8 cellular contexts compared by ENCODE assay signal in genomic region chr2:161238264-161238558, GRCh38.
DNase-seq lines count a peak whose midpoint lies in the region; ATAC-seq and TF ChIP-seq lines count a peak whose summit lies in the region.

No MANE protein-coding gene starts in this region.

- H3K4me1 Mint-ChIP-seq in GM23338: peaks cover 12% of the 10 kb centered on the region
- peaks cover 38% of the 10 kb centered on the region for H3K4me1 Mint-ChIP-seq in activated CD8-positive, alpha-beta T cell treated with anti-CD3 and anti-CD28 coated beads for 36 hours (ENCODE audit: low read depth)

- H3F3A ChIP-seq in GM23338 (replicated peaks; ENCODE audit: low read depth): 0 out of 2 replicates have a peak, but pooled peaks cover under 1% of the 10 kb centered on the region

- peaks cover 59% of the 10 kb centered on the region for H3K27me3 Mint-ChIP-seq in GM23338 (ENCODE audit: insufficient read depth, low read depth, poor library complexity)
- H3K27me3 Mint-ChIP-seq in activated CD8-positive, alpha-beta T cell treated with anti-CD3 and anti-CD28 coated beads for 36 hours: no peaks in the 10 kb centered on the region

- TF ChIP-seq CTCF in GM23338 (conservative IDR thresholded peaks at IDR 0.05; ENCODE audit: low read depth in 2 of 2) (no peak), hepatocyte (IDR thresholded peaks at IDR 0.05; ENCODE audit: poor library complexity) (no peak)
- no peak for TF ChIP-seq CTCF in activated CD8-positive, alpha-beta T cell treated with anti-CD3 and anti-CD28 coated beads for 36 hours (IDR thresholded peaks at IDR 0.05)

- H3K4me3 ChIP-seq in GM23338 (peak overlapping the region; percentile 65), hepatocyte (peak overlapping the region; percentile 69), skeletal muscle tissue (ENCODE audit: low read length in 3 of 3) (peak overlapping the region; percentile 82 to 84 (median 83))

- H3K36me3 Mint-ChIP-seq in GM23338 (ENCODE audit: low read depth): no peaks in the 10 kb centered on the region
- peaks cover 14% of the 10 kb centered on the region for H3K36me3 Mint-ChIP-seq in activated CD8-positive, alpha-beta T cell treated with anti-CD3 and anti-CD28 coated beads for 36 hours (ENCODE audit: low read depth)

- H3K79me2 ChIP-seq in GM23338 (replicated peaks; ENCODE audit: insufficient read depth) (no peaks in the 10 kb centered on the region), hepatocyte (no peaks in the 10 kb centered on the region)

- DNase-seq in GM23338 (ENCODE audit: low spot score): no peak
- no peak for DNase-seq in activated CD8-positive, alpha-beta T cell treated with anti-CD3 and anti-CD28 coated beads for 36 hours
- no peak for DNase-seq in hepatocyte (ENCODE audit: low spot score)
- DNase-seq in COLO829 (ENCODE audit: low spot score): no peak
- DNase-seq in activated effector memory CD4-positive, alpha-beta T cell treated with anti-CD3 and anti-CD28 coated beads, Interleukin-2, amount 50 U/mL, for 16 hours: no peak
- no peak for DNase-seq in stimulated activated naive CD4-positive, alpha-beta T cell treated with Interleukin-2 at 50 U/mL for 16 hours (lab: John Stamatoyannopoulos, UW)

- H3K4me1 ChIP-seq in GM23338 (ENCODE audit: insufficient read depth) (peaks cover 7% of the 10 kb centered on the region; the same call in 1 of the 2 replicates), hepatocyte (ENCODE audit: insufficient read depth) (no peaks in the 10 kb centered on the region), skeletal muscle tissue (ENCODE audit: control insufficient read depth in 3 of 3, insufficient read depth in 3 of 3, low read length in 3 of 3) (peaks cover 6 to 13% (median 9%) of the 10 kb centered on the region in 3 donors)

- CTCF ChIA-PET in activated CD8-positive, alpha-beta T cell treated with anti-CD3 and anti-CD28 coated beads for 36 hours (lab: Charles Lee): interaction anchor here (1.5 kb wide), 2 partner anchors 15 to 54 kb away, joined by 4 to 8 read pairs; no protein-coding TSS in a partner anchor

- POLR2A ChIA-PET in activated CD8-positive, alpha-beta T cell treated with anti-CD3 and anti-CD28 coated beads for 36 hours (lab: Charles Lee): interaction anchor here (1.2 kb wide), 1 partner anchor 11 kb away, joined by 4 read pairs; no protein-coding TSS in a partner anchor

- H3K27ac ChIP-seq in GM23338 (ENCODE audit: low read depth) (no peak overlapping the region), hepatocyte (no peak overlapping the region), skeletal muscle tissue (ENCODE audit: low read depth, low read length) (no peak overlapping the region)

- intact Hi-C loops in activated CD8-positive, alpha-beta T cell treated with anti-CD3 and anti-CD28 coated beads for 36 hours (cut with micrococcal nuclease): loop anchor here (5.0 kb wide), 1 partner anchor 34 kb away; no protein-coding TSS in a partner anchor

- no peak for ATAC-seq in GM23338
- no peak for ATAC-seq in activated CD8-positive, alpha-beta T cell treated with anti-CD3 and anti-CD28 coated beads for 36 hours
- no peak for ATAC-seq in HG03139 (IDR thresholded peaks at IDR 0.05; ENCODE audit: unreplicated experiment)

- H2AFZ ChIP-seq in GM23338: no peak overlapping the region
- peak overlapping the region; percentile 88 for H2AFZ ChIP-seq in hepatocyte

- H3K4me3 Mint-ChIP-seq in GM23338: peak overlapping the region; percentile 92
- H3K4me3 Mint-ChIP-seq in activated CD8-positive, alpha-beta T cell treated with anti-CD3 and anti-CD28 coated beads for 36 hours: peak overlapping the region; percentile 84

- H3K9me2 ChIP-seq in GM23338 (ENCODE audit: insufficient read depth) (no peaks in the 10 kb centered on the region), hepatocyte (replicated peaks; ENCODE audit: insufficient read depth) (no peaks in the 10 kb centered on the region)

- H3K9me3 ChIP-seq in hepatocyte (ENCODE audit: low read depth) (no peaks in the 10 kb centered on the region), skeletal muscle tissue (ENCODE audit: control insufficient read depth in 3 of 3, low read length in 3 of 3) (no peaks in the 10 kb centered on the region)

- no peaks in the 10 kb centered on the region for H3K9me3 Mint-ChIP-seq in GM23338
- H3K9me3 Mint-ChIP-seq in activated CD8-positive, alpha-beta T cell treated with anti-CD3 and anti-CD28 coated beads for 36 hours: no peaks in the 10 kb centered on the region

- peak overlapping the region; percentile 58 to 74 (median 59) for H3K9ac ChIP-seq in skeletal muscle tissue (ENCODE audit: low read depth in 1 of 3, low read length in 3 of 3)

- H4K20me1 ChIP-seq in GM23338 (replicated peaks; ENCODE audit: insufficient read depth) (peaks cover 6% of the 10 kb centered on the region; the same call in 1 of the 2 replicates), hepatocyte (ENCODE audit: insufficient read depth, poor library complexity, severe bottlenecking) (no peaks in the 10 kb centered on the region)

- under 1% methylated on average over 16 of the region's 16 CpGs for WGBS in hepatocyte (ENCODE audit: low lambda C conversion rate, missing lambda C conversion rate)

- H3K36me3 ChIP-seq in GM23338 (ENCODE audit: insufficient read depth) (no peaks in the 10 kb centered on the region), hepatocyte (replicated peaks; ENCODE audit: insufficient read depth, low read depth) (no peaks in the 10 kb centered on the region), skeletal muscle tissue (ENCODE audit: control insufficient read depth in 3 of 3, insufficient read depth in 3 of 3, low read length in 3 of 3) (no peaks in the 10 kb centered on the region)

- H3K4me2 ChIP-seq in GM23338 (peak overlapping the region; percentile 90), hepatocyte (peak overlapping the region; percentile 99)

- no peak overlapping the region for H3K27ac Mint-ChIP-seq in GM23338
- peak overlapping the region; percentile 74 for H3K27ac Mint-ChIP-seq in activated CD8-positive, alpha-beta T cell treated with anti-CD3 and anti-CD28 coated beads for 36 hours

- H3K27me3 ChIP-seq in GM23338 (ENCODE audit: insufficient read depth): peaks cover 77% of the 10 kb centered on the region
- no peaks in the 10 kb centered on the region for H3K27me3 ChIP-seq in hepatocyte
- H3K27me3 ChIP-seq in skeletal muscle tissue (ENCODE audit: control insufficient read depth in 3 of 3, insufficient read depth in 3 of 3, low read length in 3 of 3): no peaks in the 10 kb centered on the region

TF ChIP-seq in GM23338, 12 proteins besides CTCF, POLR2A, EP300 and RAD21:
- TF ChIP-seq ZNF462 (CRISPR knock-in tag; IDR thresholded peaks at IDR 0.05) (no peak), EZH2 (IDR thresholded peaks at IDR 0.05; ENCODE audit: low read depth, unreplicated experiment) (peak; percentile 24)
